ENCODE assay signal across 7 cellular contexts in the genomic region with DNA sequence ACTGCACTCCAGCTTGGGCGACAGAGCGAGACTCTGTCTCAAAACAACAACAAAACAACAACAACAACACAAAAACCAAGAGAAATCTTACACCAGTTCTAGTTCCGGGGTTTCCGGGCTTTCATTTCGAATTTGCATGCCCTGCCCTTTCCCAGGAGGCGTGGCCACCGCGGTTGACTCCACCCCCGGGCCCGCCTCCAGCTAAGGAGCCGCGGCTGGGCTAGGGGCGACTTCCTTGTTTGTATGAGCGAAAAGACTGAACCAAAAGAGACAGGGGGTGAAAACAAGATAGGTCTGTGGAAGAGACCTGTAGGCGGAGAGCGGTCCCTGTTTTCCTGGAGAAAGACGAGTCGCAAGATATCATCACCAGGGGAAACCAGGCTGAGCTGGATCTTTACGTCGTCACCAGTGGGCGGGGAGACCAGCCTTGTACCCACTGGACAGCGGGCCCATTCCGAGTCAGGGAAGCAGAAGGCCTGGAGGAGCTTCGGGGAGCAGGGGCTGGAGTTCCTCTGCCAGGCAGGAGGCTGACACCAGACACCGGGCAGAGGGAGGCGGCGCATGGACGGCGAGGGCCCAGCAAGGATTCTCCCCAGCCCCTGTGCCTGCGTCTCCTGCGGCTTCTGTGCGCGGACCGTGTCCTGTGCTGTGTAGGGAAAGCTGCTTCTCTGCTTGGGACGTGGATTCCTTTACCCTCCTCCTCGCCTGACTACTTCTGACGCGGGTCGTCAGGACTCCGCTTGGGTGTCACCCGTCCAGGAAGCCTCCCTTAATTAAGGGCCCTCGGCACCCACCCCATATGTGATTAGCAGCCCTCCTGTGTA. TPM values are rescaled to one million over a fixed set of nuclear protein-coding genes. Genes with fewer than 3 reads are reported as not detected.
DNase-seq lines count a peak whose midpoint lies in the region; ATAC-seq and TF ChIP-seq lines count a peak whose summit lies in the region.

No MANE protein-coding gene starts in this region.

- TF ChIP-seq POLR2A in GM18526 (IDR thresholded peaks at IDR 0.05; ENCODE audit: extremely low read depth, insufficient read length) (peak; percentile 16), spleen (IDR thresholded peaks at IDR 0.05) (peak; percentile 76 to 92 (median 78))

- H3K9me3 ChIP-seq in spleen, result no peaks in the 10 kb centered on the region

- CTCF ChIA-PET in activated B cell treated with CpG ODN at 0.5 μM for 24 hours (lab: Charles Lee), result interaction anchor here (0.6 to 1.9 kb wide), 9 partner anchors 15 to 390 kb away, joined by 3 to 14 read pairs (median 5); partner anchors contain the start of genes DHX8 and RPL27

- WGBS in spleen, 5 donors, result 0 to 1% (median 1%) methylated on average over 38 to 42 of the region's 42 CpGs

- POLR2A ChIA-PET in activated B cell treated with CpG ODN at 0.5 μM for 24 hours (lab: Charles Lee), result interaction anchor here (0.5 to 7.4 kb wide), 23 partner anchors 10 to 1194 kb away, joined by 3 to 546 read pairs (median 7); partner anchors contain the start of genes ARL4D, BRCA1, DHX8 and GHDC

- intact Hi-C loops in activated B cell treated with CpG ODN at 0.5 μM for 24 hours (cut with micrococcal nuclease) (loop anchor here (1.0 to 2.0 kb wide), 5 partner anchors 10 to 95 kb away; partner anchors contain the start of genes ARL4D and DHX8), spleen (cut with DNase I; ENCODE audit: low total_unique reads) (no loop called here)

- H3K36me3 Mint-ChIP-seq in activated B cell treated with CpG ODN at 0.5 μM for 24 hours (ENCODE audit: low read depth), result peaks cover 9% of the 10 kb centered on the region

- peaks cover 6 to 33% (median 19%) of the 10 kb centered on the region in 6 donors for H3K4me1 ChIP-seq in spleen

- peak overlapping the region; percentile 88 for H3K4me3 Mint-ChIP-seq in activated B cell treated with CpG ODN at 0.5 μM for 24 hours

- TF ChIP-seq CTCF in activated B cell treated with CpG ODN at 0.5 μM for 24 hours (IDR thresholded peaks at IDR 0.05), result no peak
- no peak for TF ChIP-seq CTCF in cardiac fibroblast (IDR thresholded peaks at IDR 0.05; ENCODE audit: low read depth, low read length)
- peak in 1 of 11 experiments; percentile 8 for TF ChIP-seq CTCF in spleen (IDR thresholded peaks at IDR 0.05 in 8 of 11, conservative IDR thresholded peaks at IDR 0.05 in 3 of 11)

- H3K36me3 ChIP-seq in spleen, result no peaks in the 10 kb centered on the region

- peak overlapping the region; percentile 96 for H3K27ac Mint-ChIP-seq in activated B cell treated with CpG ODN at 0.5 μM for 24 hours

- H3K27me3 Mint-ChIP-seq in activated B cell treated with CpG ODN at 0.5 μM for 24 hours, result no peaks in the 10 kb centered on the region

- H3K27ac ChIP-seq in spleen, result peak overlapping the region; percentile 96 to 100 (median 98)

- H3K27me3 ChIP-seq in spleen (replicated peaks in 1 of 7), result no peaks in the 10 kb centered on the region

- H3K4me3 ChIP-seq in cardiac fibroblast (replicated peaks in 1 of 2; ENCODE audit: low read depth in 2 of 2, low read length in 2 of 2) (peak overlapping the region; percentile 58 to 65), spleen (peak overlapping the region; percentile 43 to 76 (median 56))

- ATAC-seq in HG03135 (IDR thresholded peaks at IDR 0.05; ENCODE audit: unreplicated experiment) (peak; percentile 60), activated B cell treated with CpG ODN at 0.5 μM for 24 hours (ENCODE audit: low read depth) (peak; percentile 76)

- H3K9me3 Mint-ChIP-seq in activated B cell treated with CpG ODN at 0.5 μM for 24 hours, result no peaks in the 10 kb centered on the region

- peak; percentile 96 for DNase-seq in NCI-H2227 (lab: John Stamatoyannopoulos, UW; ENCODE audit: unreplicated experiment)
- DNase-seq in activated B cell treated with CpG ODN at 0.5 μM for 24 hours, result peak; percentile 94
- peak; percentile 94 to 95 for DNase-seq in cardiac fibroblast (ENCODE audit: low read depth in 2 of 2)
- peak; percentile 94 for DNase-seq in iris pigment epithelial cell (ENCODE audit: low read depth)
- peak; percentile 97 for DNase-seq in spleen

- H3K4me1 Mint-ChIP-seq in activated B cell treated with CpG ODN at 0.5 μM for 24 hours, result peaks cover 38% of the 10 kb centered on the region

RNA-seq across cellular contexts. Expression of gene ARL4D, which starts 10.4 kb away (rescaled TPM):
- total RNA-seq in activated B cell treated with CpG ODN at 0.5 μM for 24 hours (5.8 and 6.4 TPM in 2 replicates), spleen (10 to 100 TPM in 6 of 7 donors, 1 to 10 TPM in 1; 9.9 to 30.4 (median 18.6) TPM)
- polyA plus RNA-seq in spleen, result 1 to 10 TPM; 4.6 to 9.6 (median 7.2) TPM

Comparison
In these comparisons a context has a peak if more than half of its experiments do, and no peak if none do; other contexts are left out.
1. Peak in every context shown above with its lines: DNase-seq, ATAC-seq, H3K4me3 ChIP-seq and H3K27ac ChIP-seq.